Comparison of ENCODE assay signal across 8 cellular contexts in the genomic region with DNA sequence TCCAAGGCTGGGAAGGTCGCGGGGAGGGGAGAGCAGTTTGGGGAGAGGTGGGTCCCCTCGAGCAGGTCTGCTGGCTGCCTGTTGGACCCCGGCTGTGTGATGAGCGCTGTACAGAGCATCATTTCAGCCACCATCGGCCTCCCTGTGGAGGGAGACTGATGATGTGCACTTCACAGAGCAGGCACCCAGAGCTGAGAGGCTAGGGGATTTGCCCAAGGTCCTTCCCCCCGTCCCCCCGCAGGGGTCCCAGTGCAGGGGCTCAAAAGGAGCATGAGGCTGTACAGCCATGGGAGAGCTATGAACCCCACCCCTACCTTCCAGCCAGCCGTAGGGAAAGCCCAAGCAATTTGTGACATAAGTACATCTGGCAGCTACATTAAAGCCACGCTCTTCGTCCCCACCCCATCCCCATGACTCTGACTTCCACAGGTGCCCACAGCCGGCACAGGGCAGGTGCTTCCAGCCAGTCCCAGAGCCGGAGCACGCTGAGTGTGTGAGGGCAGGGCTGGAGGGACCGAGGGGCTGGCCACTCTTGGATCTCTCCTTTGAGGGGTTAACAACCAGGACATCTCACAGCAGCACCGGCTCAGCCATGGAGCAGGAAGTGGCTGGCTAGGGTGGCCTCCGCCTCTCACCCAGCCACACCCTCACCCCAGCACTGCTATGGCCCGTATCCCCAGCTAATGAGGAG. TPM values are rescaled to one million over a fixed set of nuclear protein-coding genes. Genes with fewer than 3 reads are reported as not detected.
DNase-seq lines count a peak whose midpoint lies in the region; ATAC-seq and TF ChIP-seq lines count a peak whose summit lies in the region.

No MANE protein-coding gene starts in this region.

- no TSS peak for BruUV-seq in Calu3 (replicated peaks; lab: Mats Ljungman, UMichigan)

- H2BK120ac ChIP-seq in neuronal stem cell (ENCODE audit: low read depth, low read length) = peak overlapping the region; percentile 13

- no peak overlapping the region for H3K14ac ChIP-seq in neuronal stem cell (ENCODE audit: low read length)

- ATAC-seq in central memory CD8-positive, alpha-beta T cell (replicated peaks; ENCODE audit: extremely low read depth, poor library complexity, severe bottlenecking) = peak; percentile 37
- ATAC-seq in HG03159 (IDR thresholded peaks at IDR 0.05; ENCODE audit: unreplicated experiment) (no peak), HG03571 (IDR thresholded peaks at IDR 0.05; ENCODE audit: unreplicated experiment) (no peak), GM21360 (IDR thresholded peaks at IDR 0.05; ENCODE audit: unreplicated experiment) (no peak)

- peak overlapping the region; percentile 23 for H3K4me2 ChIP-seq in OCI-LY3 (ENCODE audit: low read length)
- H3K4me2 ChIP-seq in neuronal stem cell (ENCODE audit: insufficient read depth, low read length, poor library complexity, severe bottlenecking) = peak overlapping the region; percentile 96

- H3K4me3 Mint-ChIP-seq in Calu3 (ENCODE audit: low read depth, unreplicated experiment) = peak overlapping the region; percentile 58
- H3K4me3 Mint-ChIP-seq in central memory CD8-positive, alpha-beta T cell = peak overlapping the region; percentile 92

- H3K4me1 ChIP-seq in OCI-LY3 (ENCODE audit: low read length) = peaks cover 21% of the 10 kb centered on the region
- peaks cover 14 to 39% of the 10 kb centered on the region in 2 donors for H3K4me1 ChIP-seq in neuronal stem cell (ENCODE audit: control insufficient read depth in 2 of 2, insufficient read depth in 1 of 2, low read depth in 1 of 2, low read length in 2 of 2)

- H3K9me3 ChIP-seq in OCI-LY3 (ENCODE audit: insufficient read depth, low read length) (no peaks in the 10 kb centered on the region), neuronal stem cell (replicated peaks in 1 of 2; ENCODE audit: control insufficient read depth in 2 of 2, insufficient read depth in 1 of 2, low read depth in 1 of 2, low read length in 2 of 2) (peaks cover 0 to 2% of the 10 kb centered on the region in 2 donors)

- H4K91ac ChIP-seq in neuronal stem cell (ENCODE audit: low read depth, low read length, poor library complexity) = no peak overlapping the region

- no peak overlapping the region for H4K8ac ChIP-seq in neuronal stem cell (ENCODE audit: low read depth, low read length)

- H2BK15ac ChIP-seq in neuronal stem cell (ENCODE audit: low read length) = peak overlapping the region; percentile 65

- H3K27me3 ChIP-seq in OCI-LY3 (ENCODE audit: low read depth, low read length) (peaks cover 3% of the 10 kb centered on the region; the same call in 1 of the 2 replicates), neuronal stem cell (ENCODE audit: control insufficient read depth in 3 of 3, insufficient read depth in 3 of 3, low read depth in 1 of 3, low read length in 3 of 3) (peaks cover 4 to 56% (median 33%) of the 10 kb centered on the region in 3 experiments)

- H3K27me3 Mint-ChIP-seq in Calu3 (ENCODE audit: unreplicated experiment) = peaks cover 62% of the 10 kb centered on the region
- no peaks in the 10 kb centered on the region for H3K27me3 Mint-ChIP-seq in central memory CD8-positive, alpha-beta T cell

- H3K36me3 Mint-ChIP-seq in Calu3 (ENCODE audit: insufficient read depth, unreplicated experiment) = peaks cover 5% of the 10 kb centered on the region
- H3K36me3 Mint-ChIP-seq in central memory CD8-positive, alpha-beta T cell (ENCODE audit: insufficient read depth) = peaks cover 35% of the 10 kb centered on the region

- no peak for DNase-seq in Calu3
- DNase-seq in central memory CD8-positive, alpha-beta T cell (ENCODE audit: low spot score in 2 of 2) = no peak
- DNase-seq in neuronal stem cell (ENCODE audit: low spot score) = no peak
- no peak for DNase-seq in NCI-H1417 (lab: John Stamatoyannopoulos, UW)

- intact Hi-C loops in Calu3 (cut with micrococcal nuclease; ENCODE audit: unreplicated experiment) = no loop called here

- no peak overlapping the region for H2BK5ac ChIP-seq in neuronal stem cell (ENCODE audit: low read length)

- no peaks in the 10 kb centered on the region for H4K20me1 ChIP-seq in OCI-LY3 (ENCODE audit: insufficient read depth, low read length)

- H3K9ac ChIP-seq in OCI-LY3 (ENCODE audit: low read length) = no peak overlapping the region
- H3K9ac ChIP-seq in neuronal stem cell (ENCODE audit: low read depth, low read length, poor library complexity) = no peak overlapping the region

- H3K27ac ChIP-seq in OCI-LY3 (ENCODE audit: low read length) (no peak overlapping the region), neuronal stem cell (replicated peaks; ENCODE audit: low read length) (no peak overlapping the region)

- H3K27ac Mint-ChIP-seq in Calu3 (ENCODE audit: unreplicated experiment) = no peak overlapping the region
- H3K27ac Mint-ChIP-seq in central memory CD8-positive, alpha-beta T cell (ENCODE audit: low read depth) = peak overlapping the region; percentile 74

- H2AFZ ChIP-seq in OCI-LY3 (ENCODE audit: low read depth, low read length) = peak overlapping the region; percentile 72
- H2AFZ ChIP-seq in neuronal stem cell (ENCODE audit: low read length) = peak overlapping the region; percentile 91

- CTCF ChIA-PET in Calu3 (lab: Charles Lee) = interaction anchor here (0.6 kb wide), 1 partner anchor 57 kb away, joined by 9 read pairs; no protein-coding TSS in a partner anchor

- H3K9me3 Mint-ChIP-seq in Calu3 (ENCODE audit: low read depth, unreplicated experiment) = no peaks in the 10 kb centered on the region
- H3K9me3 Mint-ChIP-seq in central memory CD8-positive, alpha-beta T cell = no peaks in the 10 kb centered on the region

- peak overlapping the region; percentile 95 for H3K23ac ChIP-seq in neuronal stem cell (ENCODE audit: low read depth, low read length, poor library complexity)

- peaks cover 31% of the 10 kb centered on the region for H3K79me2 ChIP-seq in OCI-LY3 (ENCODE audit: low read length)

- H3K4me3 ChIP-seq in OCI-LY3 (ENCODE audit: low read length) (peak overlapping the region; percentile 85), neuronal stem cell (ENCODE audit: low read length in 2 of 2) (peak overlapping the region in 1 of 2 donors; percentile 54)

- peak overlapping the region; percentile 96 for H3K18ac ChIP-seq in neuronal stem cell (ENCODE audit: low read length)

- H2BK12ac ChIP-seq in neuronal stem cell (ENCODE audit: low read length) = peak overlapping the region; percentile 93

- H3K4me1 Mint-ChIP-seq in Calu3 (ENCODE audit: low read depth, unreplicated experiment) = no peaks in the 10 kb centered on the region
- peaks cover 30% of the 10 kb centered on the region for H3K4me1 Mint-ChIP-seq in central memory CD8-positive, alpha-beta T cell

- no peak for TF ChIP-seq CTCF in Calu3 (IDR thresholded peaks at IDR 0.05; ENCODE audit: unreplicated experiment)
- TF ChIP-seq CTCF in OCI-LY3 (IDR thresholded peaks at IDR 0.05; ENCODE audit: low read depth, low read length) = no peak

- no CpG with 5 or more reads among the region's 18 CpGs for WGBS in neuronal stem cell (ENCODE audit: extremely low coverage in 2 of 2, insufficient read length in 2 of 2, insufficient replicate concordance in 1 of 2), 2 donors

- no peak overlapping the region for H3K4ac ChIP-seq in neuronal stem cell (ENCODE audit: low read length)

- H3K36me3 ChIP-seq in OCI-LY3 (replicated peaks; ENCODE audit: low read depth, low read length) (no peaks in the 10 kb centered on the region), neuronal stem cell (replicated peaks in 1 of 2; ENCODE audit: control insufficient read depth in 2 of 2, insufficient read depth in 2 of 2, low read length in 2 of 2) (no peaks in the 10 kb centered on the region)

- H2AK5ac ChIP-seq in neuronal stem cell (ENCODE audit: low read depth, low read length) = peak overlapping the region; percentile 97

- no peaks in the 10 kb centered on the region for H3K79me1 ChIP-seq in neuronal stem cell (ENCODE audit: low read depth, low read length)

RNA-seq across cellular contexts. Expression of a gene that starts 2.3 kb away (rescaled TPM):
- not detected in 2 replicates for total RNA-seq in Calu3 (2022)
- 2.7 TPM for polyA plus RNA-seq in neuronal stem cell (2013, experiment 1 of 2)
- polyA plus RNA-seq in neuronal stem cell (2013, experiment 2 of 2) = 2.5 TPM

RNA-seq across cellular contexts. Expression of a gene that starts 11.0 kb away (rescaled TPM):
- total RNA-seq in Calu3 (2022) = not detected in 2 replicates
- polyA plus RNA-seq in neuronal stem cell (2013, experiment 1 of 2) = 4.2 TPM
- 4.1 TPM for polyA plus RNA-seq in neuronal stem cell (2013, experiment 2 of 2)
